ENCODE assay signal across 27 cellular contexts in the genomic region with DNA sequence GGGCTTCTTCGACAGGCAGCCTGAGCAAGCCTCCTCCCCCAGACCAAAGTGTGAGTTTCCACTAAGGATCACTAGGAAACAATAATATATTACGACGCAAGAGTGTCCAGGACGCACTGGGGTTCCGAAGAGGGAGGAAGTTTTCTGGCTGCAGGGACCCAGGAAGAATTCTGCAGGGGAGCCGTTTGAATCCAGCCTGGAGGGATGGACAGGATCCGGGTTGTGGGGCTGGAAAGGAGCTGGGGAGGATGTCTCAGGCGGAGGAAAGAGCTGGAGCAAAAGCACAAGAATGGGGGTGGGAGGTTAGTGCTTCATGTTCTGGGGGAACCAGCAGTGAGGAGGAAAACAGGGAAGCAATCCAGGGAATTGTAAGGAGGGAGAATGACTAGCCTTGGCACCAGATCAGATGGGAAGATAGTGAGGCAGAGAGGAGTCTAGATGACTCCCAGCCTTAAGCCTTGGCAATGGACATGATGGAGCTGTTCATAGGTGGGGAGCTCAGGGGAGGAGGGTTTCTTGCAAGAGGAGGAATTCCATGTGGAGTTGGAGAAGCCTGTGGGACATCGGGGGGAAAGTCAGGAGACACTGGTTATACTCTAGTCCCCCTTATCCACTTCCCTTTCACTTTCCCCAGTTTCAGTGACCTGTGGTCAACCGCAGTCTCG. TPM values are rescaled to one million over a fixed set of nuclear protein-coding genes. Genes with fewer than 3 reads are reported as not detected.
DNase-seq lines count a peak whose midpoint lies in the region; ATAC-seq and TF ChIP-seq lines count a peak whose summit lies in the region.
"Had no signal": no experiment of that assay in that cellular context is flagged by ENCODE, and none has a peak within 500 bp of the region (broad histone marks: within the 10 kb centered on the region; RNA-seq: fewer than 3 reads in every experiment).

No MANE protein-coding gene starts in this region.

- peaks cover 5% of the 10 kb centered on the region for H3K4me1 Mint-ChIP-seq in activated CD8-positive, alpha-beta T cell treated with anti-CD3 and anti-CD28 coated beads, Interleukin-2, amount 10 ng/mL, durations not matched to agents 7 days and 5 days (ENCODE audit: low read depth)
- H3K4me1 Mint-ChIP-seq in activated naive CD4-positive, alpha-beta T cell treated with anti-CD3 and anti-CD28 coated beads for 36 hours (ENCODE audit: low read depth), result peaks cover 10% of the 10 kb centered on the region

- H3K27me3 ChIP-seq in SK-N-SH (ENCODE audit: insufficient read depth) (peaks cover 4% of the 10 kb centered on the region; the same call in 1 of the 2 replicates), H7 (ENCODE audit: control insufficient read depth, insufficient read depth, low read length) (no peaks in the 10 kb centered on the region), testis (no peaks in the 10 kb centered on the region)

- no peak for TF ChIP-seq CTCF in SK-N-SH (IDR thresholded peaks at IDR 0.05)
- TF ChIP-seq CTCF in testis (IDR thresholded peaks at IDR 0.05), result no peak

- WGBS in SK-N-SH (ENCODE audit: low lambda C conversion rate), result 67% methylated on average over 11 of the region's 11 CpGs
- 57 to 59% methylated on average over 11 of the region's 11 CpGs for WGBS in testis, 2 donors

- DNase-seq in SK-N-SH (peak; percentile 8), H7 (peak; percentile 26), fibroblast of peridontal ligament (ENCODE audit: extremely low read depth) (peak; percentile 14), testis (no peak)
- DNase-seq in activated CD8-positive, alpha-beta T cell treated with anti-CD3 and anti-CD28 coated beads, Interleukin-2, amount 10 ng/mL, durations not matched to agents 7 days and 5 days, result no peak
- no peak for DNase-seq in activated naive CD4-positive, alpha-beta T cell treated with anti-CD3 and anti-CD28 coated beads for 36 hours
- DNase-seq: activated CD4-positive, alpha-beta memory T cell treated with anti-CD3 and anti-CD28 coated beads for 36 hours; activated naive CD4-positive, alpha-beta T cell; activated T-cell treated with anti-CD3 and anti-CD28 coated beads for 4 hours; cerebellar nuclear complex; NCI-H1436 treated with DMSO at 0.1 percent for 48 hours; NCI-H2171 treated with DMSO at 0.1 percent for 48 hours; NCI-H69; nephron progenitor cell; OCI-M1; SIG-M5; stimulated activated CD4-positive, alpha-beta T cell treated with anti-CD3 and anti-CD28 coated beads, Interleukin-2, amount 100 ng/mL, for 24 hours; stimulated activated naive CD4-positive, alpha-beta T cell treated with Interleukin-2 at 50 U/mL for 16 hours; transverse colon; WERI-Rb-1 had no signal

- no peak overlapping the region for H3K4me2 ChIP-seq in SK-N-SH

- no peaks in the 10 kb centered on the region for H3K9me3 ChIP-seq in SK-N-SH
- no peaks in the 10 kb centered on the region for H3K9me3 ChIP-seq in testis
- H3K9me3 ChIP-seq: transverse colon had no signal

- ATAC-seq in SK-N-SH treated with all-trans-retinoic acid at 6 μM for 48 hours, result no peak
- no peak for ATAC-seq in activated CD8-positive, alpha-beta T cell treated with anti-CD3 and anti-CD28 coated beads, Interleukin-2, amount 10 ng/mL, durations not matched to agents 7 days and 5 days
- no peak for ATAC-seq in HG03520 (IDR thresholded peaks at IDR 0.05; ENCODE audit: unreplicated experiment)

- TF ChIP-seq EP300 in SK-N-SH (IDR thresholded peaks at IDR 0.05; ENCODE audit: borderline replicate concordance in 1 of 2, low read depth in 1 of 2, low read length in 1 of 2), result no peak

- H3K27me3 Mint-ChIP-seq in activated CD8-positive, alpha-beta T cell treated with anti-CD3 and anti-CD28 coated beads, Interleukin-2, amount 10 ng/mL, durations not matched to agents 7 days and 5 days (ENCODE audit: low read depth), result peaks cover 3% of the 10 kb centered on the region
- no peaks in the 10 kb centered on the region for H3K27me3 Mint-ChIP-seq in activated naive CD4-positive, alpha-beta T cell treated with anti-CD3 and anti-CD28 coated beads for 36 hours (ENCODE audit: low read depth)
- H3K27me3 Mint-ChIP-seq: activated CD4-positive, alpha-beta memory T cell treated with anti-CD3 and anti-CD28 coated beads for 36 hours had no signal

- H3K36me3 ChIP-seq in SK-N-SH (replicated peaks in 1 of 2; ENCODE audit: control insufficient read depth in 1 of 2, insufficient read depth in 2 of 2, low read length in 1 of 2), result no peaks in the 10 kb centered on the region
- no peaks in the 10 kb centered on the region for H3K36me3 ChIP-seq in H7 (replicated peaks; ENCODE audit: control insufficient read depth, insufficient read depth, low read length)
- H3K36me3 ChIP-seq in testis (ENCODE audit: low read depth, missing control alignments), result no peaks in the 10 kb centered on the region
- H3K36me3 ChIP-seq: transverse colon, WERI-Rb-1 had no signal

- H3K9me3 Mint-ChIP-seq in activated CD8-positive, alpha-beta T cell treated with anti-CD3 and anti-CD28 coated beads, Interleukin-2, amount 10 ng/mL, durations not matched to agents 7 days and 5 days (ENCODE audit: insufficient read depth), result no peaks in the 10 kb centered on the region
- no peaks in the 10 kb centered on the region for H3K9me3 Mint-ChIP-seq in activated naive CD4-positive, alpha-beta T cell treated with anti-CD3 and anti-CD28 coated beads for 36 hours
- H3K9me3 Mint-ChIP-seq: activated CD4-positive, alpha-beta memory T cell treated with anti-CD3 and anti-CD28 coated beads for 36 hours; IgD-negative memory B cell; nephron progenitor cell; T-helper 1 cell treated with Interleukin-12 subunit alpha and Interleukin-12 subunit beta and Interleukin-4 antibody, amounts not matched to agents 30 μg/mL and 1 μg/mL, for 36 hours had no signal

- CTCF ChIA-PET in SK-N-SH (lab: Yijun Ruan, JAX), result interaction anchor here (0.7 to 11.7 kb wide), 8 partner anchors 10 to 42 kb away, joined by 3 to 144 read pairs (median 6); a partner anchor contains a TSS
- CTCF ChIA-PET in activated CD8-positive, alpha-beta T cell treated with anti-CD3 and anti-CD28 coated beads, Interleukin-2, amount 10 ng/mL, durations not matched to agents 7 days and 5 days (lab: Charles Lee), result interaction anchor here (2.4 kb wide), 1 partner anchor 35 kb away, joined by 8 read pairs; no protein-coding TSS in a partner anchor
- CTCF ChIA-PET in activated naive CD4-positive, alpha-beta T cell treated with anti-CD3 and anti-CD28 coated beads for 36 hours (lab: Charles Lee), result no interaction called here

- H3K27ac Mint-ChIP-seq in activated CD8-positive, alpha-beta T cell treated with anti-CD3 and anti-CD28 coated beads, Interleukin-2, amount 10 ng/mL, durations not matched to agents 7 days and 5 days, result no peak overlapping the region
- H3K27ac Mint-ChIP-seq in activated naive CD4-positive, alpha-beta T cell treated with anti-CD3 and anti-CD28 coated beads for 36 hours, result no peak overlapping the region
- H3K27ac Mint-ChIP-seq: activated CD4-positive, alpha-beta memory T cell treated with anti-CD3 and anti-CD28 coated beads for 36 hours; IgD-negative memory B cell; nephron progenitor cell; T-helper 1 cell treated with Interleukin-12 subunit alpha and Interleukin-12 subunit beta and Interleukin-4 antibody, amounts not matched to agents 30 μg/mL and 1 μg/mL, for 36 hours had no signal

- no peak for TF ChIP-seq RAD21 in SK-N-SH (IDR thresholded peaks at IDR 0.05; ENCODE audit: low read length)

- no peak overlapping the region for H2AFZ ChIP-seq in SK-N-SH (ENCODE audit: low read depth)

- H3K4me3 ChIP-seq in SK-N-SH (ENCODE audit: low read depth in 2 of 2, low read length in 1 of 2) (no peak overlapping the region), H7 (ENCODE audit: insufficient read depth, low read depth, low read length) (no peak overlapping the region), testis (no peak overlapping the region)
- H3K4me3 ChIP-seq: skin epidermis, transverse colon had no signal

- POLR2A ChIA-PET in SK-N-SH (lab: Yijun Ruan, JAX), result no interaction called here
- POLR2A ChIA-PET in activated CD8-positive, alpha-beta T cell treated with anti-CD3 and anti-CD28 coated beads, Interleukin-2, amount 10 ng/mL, durations not matched to agents 7 days and 5 days (lab: Charles Lee), result no interaction called here

- no peak overlapping the region for H3K27ac ChIP-seq in SK-N-SH (ENCODE audit: low read depth in 2 of 2, low read length in 1 of 2)
- H3K27ac ChIP-seq in testis, result peak overlapping the region; percentile 7 to 66
- H3K27ac ChIP-seq: transverse colon, WERI-Rb-1 had no signal

- intact Hi-C loops in testis (cut with DNase I; ENCODE audit: low total_unique reads), result no loop called here
- intact Hi-C loops in activated naive CD4-positive, alpha-beta T cell treated with anti-CD3 and anti-CD28 coated beads for 36 hours (cut with micrococcal nuclease), result loop anchor here (2.0 kb wide), 1 partner anchor 35 kb away; no protein-coding TSS in a partner anchor

- no peaks in the 10 kb centered on the region for H3K9me2 ChIP-seq in SK-N-SH

- no peak overlapping the region for H3K9ac ChIP-seq in SK-N-SH

- H3K4me1 ChIP-seq in SK-N-SH (ENCODE audit: control insufficient read depth in 1 of 2, insufficient read depth in 2 of 2, low read depth in 1 of 2, low read length in 1 of 2) (peaks cover 0 to 57% of the 10 kb centered on the region in 2 experiments; a peak in 1 of 4 replicates), testis (peaks cover 15% of the 10 kb centered on the region)

- no peaks in the 10 kb centered on the region for H3K36me3 Mint-ChIP-seq in activated CD8-positive, alpha-beta T cell treated with anti-CD3 and anti-CD28 coated beads, Interleukin-2, amount 10 ng/mL, durations not matched to agents 7 days and 5 days (ENCODE audit: low read depth)
- H3K36me3 Mint-ChIP-seq in activated naive CD4-positive, alpha-beta T cell treated with anti-CD3 and anti-CD28 coated beads for 36 hours (ENCODE audit: low read depth), result no peaks in the 10 kb centered on the region
- H3K36me3 Mint-ChIP-seq: activated CD4-positive, alpha-beta memory T cell treated with anti-CD3 and anti-CD28 coated beads for 36 hours had no signal

- TF ChIP-seq POLR2A in testis (IDR thresholded peaks at IDR 0.05), result no peak

- H3F3A ChIP-seq in SK-N-SH (replicated peaks; ENCODE audit: insufficient read depth), result no peaks in the 10 kb centered on the region

- no peak overlapping the region for H3K4me3 Mint-ChIP-seq in activated CD8-positive, alpha-beta T cell treated with anti-CD3 and anti-CD28 coated beads, Interleukin-2, amount 10 ng/mL, durations not matched to agents 7 days and 5 days
- H3K4me3 Mint-ChIP-seq in activated naive CD4-positive, alpha-beta T cell treated with anti-CD3 and anti-CD28 coated beads for 36 hours, result no peak overlapping the region
- H3K4me3 Mint-ChIP-seq: activated CD4-positive, alpha-beta memory T cell treated with anti-CD3 and anti-CD28 coated beads for 36 hours; IgD-negative memory B cell; nephron progenitor cell; T-helper 1 cell treated with Interleukin-12 subunit alpha and Interleukin-12 subunit beta and Interleukin-4 antibody, amounts not matched to agents 30 μg/mL and 1 μg/mL, for 36 hours had no signal

- no peaks in the 10 kb centered on the region for H3K79me2 ChIP-seq in SK-N-SH (ENCODE audit: insufficient read depth)

- H4K20me1 ChIP-seq in SK-N-SH (ENCODE audit: insufficient read depth), result no peaks in the 10 kb centered on the region

RNA-seq across cellular contexts. Expression of a gene that starts 26.6 kb away (rescaled TPM):
- polyA plus RNA-seq in SK-N-SH (2012; rRNA removed) (0.44 and 0.76 TPM in 2 replicates), testis (ENCODE audit: insufficient read depth, low read depth, low replicate concordance) (21.5 TPM)
- polyA plus RNA-seq in SK-N-SH (2012; cell fraction: cytosol; rRNA removed), result 0.37 and 0.59 TPM in 2 replicates
- polyA plus RNA-seq in SK-N-SH (2012; cell fraction: nucleus; rRNA removed), result 0.52 and 0.66 TPM in 2 replicates
- 7.9 and 8.7 TPM in 2 replicates for total RNA-seq in H7 (2014; rRNA removed; shearing (Covaris generic))
- 10 to 100 TPM; 11.3 to 20.6 TPM for total RNA-seq in testis
- total RNA-seq in activated CD8-positive, alpha-beta T cell treated with anti-CD3 and anti-CD28 coated beads, Interleukin-2, amount 10 ng/mL, durations not matched to agents 7 days and 5 days, result under 1 TPM in 1 of 2 experiments, not detected in 1; 0.11 TPM
- total RNA-seq in activated naive CD4-positive, alpha-beta T cell treated with anti-CD3 and anti-CD28 coated beads for 36 hours, result under 1 TPM; 0.12 TPM
- total RNA-seq: epithelial cell of proximal tubule had no signal
- polyA plus RNA-seq: IgD-negative memory B cell had no signal

RNA-seq across cellular contexts. Expression of a gene that starts 54.0 kb away (rescaled TPM):
- polyA plus RNA-seq in SK-N-SH (2012; rRNA removed), result 0.30 and 0.31 TPM in 2 replicates
- 0.14 and 0.16 TPM in 2 replicates for polyA plus RNA-seq in SK-N-SH (2012; cell fraction: cytosol; rRNA removed)
- polyA plus RNA-seq in SK-N-SH (2012; cell fraction: nucleus; rRNA removed), result 0.25 and 0.34 TPM in 2 replicates
- 1.7 and 2.4 TPM in 2 replicates for total RNA-seq in H7 (2014; rRNA removed; shearing (Covaris generic))
- total RNA-seq in testis, result 1 to 10 TPM; 4.1 to 5.6 TPM
- 5.8 TPM for polyA plus RNA-seq in testis (ENCODE audit: insufficient read depth, low read depth, low replicate concordance)
- not detected for total RNA-seq in activated CD8-positive, alpha-beta T cell treated with anti-CD3 and anti-CD28 coated beads, Interleukin-2, amount 10 ng/mL, durations not matched to agents 7 days and 5 days
- total RNA-seq in activated naive CD4-positive, alpha-beta T cell treated with anti-CD3 and anti-CD28 coated beads for 36 hours, result under 1 TPM; 0.25 to 0.26 TPM
- total RNA-seq: MCF 10A had no signal
- polyA plus RNA-seq: IgD-negative memory B cell had no signal

Comparison
In these comparisons a context has a peak if more than half of its experiments do, and no peak if none do; other contexts are left out.
1. DNase-seq: peak in SK-N-SH (single experiment), H7 (single experiment) and fibroblast of peridontal ligament (single experiment); none in testis (single experiment), activated CD8-positive, alpha-beta T cell treated with anti-CD3 and anti-CD28 coated beads, Interleukin-2, amount 10 ng/mL, durations not matched to agents 7 days and 5 days (single experiment) and activated naive CD4-positive, alpha-beta T cell treated with anti-CD3 and anti-CD28 coated beads for 36 hours (single experiment).
2. H3K27ac ChIP-seq: peak in testis (2 of 2); none in SK-N-SH (0 of 2).